In the genomic region with DNA sequence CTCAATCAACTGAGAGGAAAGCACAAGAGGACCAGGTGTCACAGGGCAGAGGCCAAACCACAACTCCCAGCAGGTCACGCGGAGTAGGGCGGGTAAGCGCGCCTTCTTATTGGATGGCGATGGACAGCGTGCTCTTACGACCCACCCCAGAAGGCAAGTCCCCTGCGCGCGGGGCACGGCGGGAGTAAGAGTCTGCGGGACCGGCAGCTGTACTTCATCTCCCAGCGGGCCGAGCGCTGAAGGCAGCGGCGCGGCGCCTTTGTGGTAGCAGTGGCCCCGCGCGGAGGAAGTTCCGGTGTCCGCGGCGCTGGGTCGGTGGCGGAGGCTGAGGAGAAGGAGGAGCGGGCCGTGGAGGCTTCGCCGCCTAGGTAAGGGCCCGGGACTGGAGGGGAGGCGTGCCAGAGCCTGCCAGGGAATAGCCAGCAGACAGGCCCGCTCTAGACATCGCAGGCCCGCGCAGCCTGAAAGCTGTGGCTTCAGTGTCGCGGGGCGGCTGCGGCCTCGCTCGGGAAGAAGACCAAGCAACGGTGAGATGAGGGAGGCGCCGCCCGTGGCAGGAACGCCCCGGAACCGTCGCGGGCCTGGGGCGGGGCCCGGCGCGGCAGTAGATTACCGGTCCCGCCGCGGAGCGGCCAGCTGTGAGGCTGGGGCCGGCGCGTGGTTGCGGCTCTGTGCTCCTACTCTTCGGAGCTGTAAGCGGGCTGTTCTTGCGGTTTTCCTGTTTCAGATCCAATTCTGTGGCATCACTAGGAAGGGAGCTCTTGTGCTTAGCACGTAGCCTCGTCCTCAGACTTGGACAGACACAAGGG, we compare ENCODE assay signal across 8 cellular contexts. TPM values are rescaled to one million over a fixed set of nuclear protein-coding genes. Genes with fewer than 3 reads are reported as not detected.
DNase-seq lines count a peak whose midpoint lies in the region; ATAC-seq and TF ChIP-seq lines count a peak whose summit lies in the region.

A gene with protein sequence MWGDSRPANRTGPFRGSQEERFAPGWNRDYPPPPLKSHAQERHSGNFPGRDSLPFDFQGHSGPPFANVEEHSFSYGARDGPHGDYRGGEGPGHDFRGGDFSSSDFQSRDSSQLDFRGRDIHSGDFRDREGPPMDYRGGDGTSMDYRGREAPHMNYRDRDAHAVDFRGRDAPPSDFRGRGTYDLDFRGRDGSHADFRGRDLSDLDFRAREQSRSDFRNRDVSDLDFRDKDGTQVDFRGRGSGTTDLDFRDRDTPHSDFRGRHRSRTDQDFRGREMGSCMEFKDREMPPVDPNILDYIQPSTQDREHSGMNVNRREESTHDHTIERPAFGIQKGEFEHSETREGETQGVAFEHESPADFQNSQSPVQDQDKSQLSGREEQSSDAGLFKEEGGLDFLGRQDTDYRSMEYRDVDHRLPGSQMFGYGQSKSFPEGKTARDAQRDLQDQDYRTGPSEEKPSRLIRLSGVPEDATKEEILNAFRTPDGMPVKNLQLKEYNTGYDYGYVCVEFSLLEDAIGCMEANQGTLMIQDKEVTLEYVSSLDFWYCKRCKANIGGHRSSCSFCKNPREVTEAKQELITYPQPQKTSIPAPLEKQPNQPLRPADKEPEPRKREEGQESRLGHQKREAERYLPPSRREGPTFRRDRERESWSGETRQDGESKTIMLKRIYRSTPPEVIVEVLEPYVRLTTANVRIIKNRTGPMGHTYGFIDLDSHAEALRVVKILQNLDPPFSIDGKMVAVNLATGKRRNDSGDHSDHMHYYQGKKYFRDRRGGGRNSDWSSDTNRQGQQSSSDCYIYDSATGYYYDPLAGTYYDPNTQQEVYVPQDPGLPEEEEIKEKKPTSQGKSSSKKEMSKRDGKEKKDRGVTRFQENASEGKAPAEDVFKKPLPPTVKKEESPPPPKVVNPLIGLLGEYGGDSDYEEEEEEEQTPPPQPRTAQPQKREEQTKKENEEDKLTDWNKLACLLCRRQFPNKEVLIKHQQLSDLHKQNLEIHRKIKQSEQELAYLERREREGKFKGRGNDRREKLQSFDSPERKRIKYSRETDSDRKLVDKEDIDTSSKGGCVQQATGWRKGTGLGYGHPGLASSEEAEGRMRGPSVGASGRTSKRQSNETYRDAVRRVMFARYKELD (plus strand): TSS at position 293 of the 809 bp plus-strand sequence. CDS start 22,492 bp downstream, outside the sequence.

- H3F3A ChIP-seq in PC-9 (ENCODE audit: insufficient read depth, low read depth): peaks cover 20% of the 10 kb centered on the region; the same call in 1 of the 2 replicates

- peak; percentile 88 for ATAC-seq in GM21619 (IDR thresholded peaks at IDR 0.05; ENCODE audit: unreplicated experiment)

- peak within 1 kb of the TSS; percentile 86 for H2AFZ ChIP-seq in PC-9

- H3K36me3 ChIP-seq in PC-9 (ENCODE audit: low read depth): no peaks in the 10 kb centered on the region

- BruUV-seq in PC-9 (replicated peaks; lab: Mats Ljungman, UMichigan): no TSS peak

- intact Hi-C loops in PC-9 (cut with micrococcal nuclease; ENCODE audit: unreplicated experiment): loop anchor here (1.0 kb wide), 2 partner anchors 11 to 37 kb away; a partner anchor contains a TSS

- H3K4me1 ChIP-seq in PC-9 (replicated peaks; ENCODE audit: insufficient read depth): peaks cover 8% of the 10 kb centered on the region; the same call in 1 of the 2 replicates

- peaks cover 46% of the 10 kb centered on the region for H3K79me2 ChIP-seq in PC-9 (ENCODE audit: low read depth)

- no peaks in the 10 kb centered on the region for H3K9me2 ChIP-seq in PC-9 (ENCODE audit: insufficient read depth)

- H3K4me2 ChIP-seq in PC-9: peak within 1 kb of the TSS; percentile 82

- H3K9me3 ChIP-seq in PC-9 (ENCODE audit: insufficient read depth, low read depth): no peaks in the 10 kb centered on the region

- CTCF ChIA-PET in PC-9 (lab: Charles Lee): interaction anchor here (0.6 to 2.2 kb wide), 2 partner anchors 10 to 470 kb away, joined by 4 to 12 read pairs; a partner anchor contains a TSS

- H3K27me3 ChIP-seq in PC-9 (ENCODE audit: insufficient read depth, low read depth): no peaks in the 10 kb centered on the region

- H3K27ac ChIP-seq in PC-9: peak within 1 kb of the TSS; percentile 72

- POLR2A ChIA-PET in PC-9 (lab: Charles Lee; ENCODE audit: unreplicated experiment): interaction anchor here (0.6 to 1.6 kb wide), 4 partner anchors 11 to 351 kb away, joined by 3 to 7 read pairs (median 5); a partner anchor contains a TSS

- H4K20me1 ChIP-seq in PC-9 (ENCODE audit: insufficient read depth): peaks cover 23% of the 10 kb centered on the region

- peak within 1 kb of the TSS; percentile 95 for H3K4me3 ChIP-seq in Jurkat, Clone E6-1 (ENCODE audit: low read length)
- H3K4me3 ChIP-seq in PC-9 (peak within 1 kb of the TSS; percentile 99), epithelial cell of proximal tubule (ENCODE audit: low read depth, low read length) (peak within 1 kb of the TSS; percentile 98)

- TF ChIP-seq CTCF in PC-9 (conservative IDR thresholded peaks at IDR 0.05) (no peak), epithelial cell of proximal tubule (conservative IDR thresholded peaks at IDR 0.05; ENCODE audit: low read depth, low read length) (no peak)

- peak; percentile 89 for DNase-seq in DMS153 (lab: John Stamatoyannopoulos, UW)
- peak; percentile 99 for DNase-seq in Jurkat, Clone E6-1 (ENCODE audit: low read depth, low spot score)
- DNase-seq in PC-9: peak; percentile 93 to 95
- DNase-seq in activated T-cell treated with anti-CD3 and anti-CD28 coated beads, Interleukin-2, amount 50 U/mL, for 1 hour: peak; percentile 90
- DNase-seq in epithelial cell of proximal tubule (ENCODE audit: low read depth): peak; percentile 82
- DNase-seq in mucosa of gallbladder (ENCODE audit: low spot score): peak; percentile 97
- peak; percentile 83 to 89 for DNase-seq in stimulated activated CD8-positive, alpha-beta memory T cell treated with anti-CD3 and anti-CD28 coated beads, Interleukin-4, amount 100 ng/mL, for 4 hours (ENCODE audit: low read depth in 2 of 2, low spot score in 1 of 2)

RNA-seq across cellular contexts. Expression of the gene that starts here (rescaled TPM):
- polyA plus RNA-seq in Jurkat, Clone E6-1 (2012; ENCODE audit: insufficient read depth, insufficient read length): 55.3 TPM
- 70.2 and 72.0 TPM in 2 replicates for total RNA-seq in PC-9 (2021)
- 24.0 and 36.6 TPM in 2 replicates for total RNA-seq in epithelial cell of proximal tubule
- 89.2 TPM for total RNA-seq in mucosa of gallbladder

Comparison
In these comparisons a context has a peak if more than half of its experiments do, and no peak if none do; other contexts are left out.
1. Peak in every context shown above with its lines: DNase-seq, ATAC-seq, H3K4me3 ChIP-seq and H3K27ac ChIP-seq.